In the genomic region with DNA sequence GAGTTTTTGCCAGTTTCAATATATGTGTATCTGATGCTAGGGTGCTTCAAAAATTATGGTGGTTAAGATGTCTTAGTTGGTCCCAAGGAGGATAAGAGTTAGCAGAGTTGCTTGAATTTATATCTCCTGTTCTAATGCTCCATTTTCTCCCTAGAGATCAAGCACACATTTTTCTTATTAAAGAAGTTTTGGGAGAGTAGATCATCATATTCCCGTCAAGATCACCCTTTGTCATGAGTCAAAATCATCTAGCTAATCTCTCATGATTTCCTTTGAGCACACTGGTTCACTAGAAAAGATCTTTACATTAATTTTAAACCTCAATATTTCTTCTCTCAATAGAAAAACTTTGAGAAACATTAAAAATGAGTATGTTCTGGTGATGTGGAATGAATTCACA, we compare ENCODE assay signal across 17 cellular contexts.
DNase-seq lines count a peak whose midpoint lies in the region; ATAC-seq and TF ChIP-seq lines count a peak whose summit lies in the region.
"Had no signal": no experiment of that assay in that cellular context is flagged by ENCODE, and none has a peak within 500 bp of the region (broad histone marks: within the 10 kb centered on the region; RNA-seq: fewer than 3 reads in every experiment).

No MANE protein-coding gene starts in this region.

- peaks cover 16% of the 10 kb centered on the region for H3K4me1 ChIP-seq in SJSA1 (replicated peaks)
- H3K4me1 ChIP-seq in osteoblast (ENCODE audit: insufficient read depth, low read length): peaks cover 12% of the 10 kb centered on the region
- H3K4me1 ChIP-seq in upper lobe of right lung: no peaks in the 10 kb centered on the region
- H3K4me1 ChIP-seq: BE2C, HAP-1 had no signal

- H3K27me3 ChIP-seq in SJSA1 (replicated peaks) (no peaks in the 10 kb centered on the region), osteoblast (ENCODE audit: insufficient read depth, low read length) (no peaks in the 10 kb centered on the region), upper lobe of right lung (no peaks in the 10 kb centered on the region)
- H3K27me3 ChIP-seq: BE2C had no signal

- peak overlapping the region; percentile 43 for H2AFZ ChIP-seq in osteoblast (ENCODE audit: low read length)

- TF ChIP-seq CTCF in osteoblast (IDR thresholded peaks at IDR 0.05; ENCODE audit: extremely low read depth, low read depth, low read length): no peak
- TF ChIP-seq CTCF in upper lobe of right lung (IDR thresholded peaks at IDR 0.05): no peak

- no peak overlapping the region for H3K4me2 ChIP-seq in osteoblast (ENCODE audit: insufficient read depth, low read length)

- H3K4me3 ChIP-seq in SJSA1 (no peak overlapping the region), osteoblast (ENCODE audit: insufficient read depth, low read length) (no peak overlapping the region), upper lobe of right lung (no peak overlapping the region)
- H3K4me3 ChIP-seq: HAP-1, K562 had no signal

- ATAC-seq in upper lobe of right lung (no peak), HG03432 (IDR thresholded peaks at IDR 0.05; ENCODE audit: unreplicated experiment) (no peak)
- ATAC-seq: HepG2, K562 had no signal

- no peaks in the 10 kb centered on the region for H3K79me2 ChIP-seq in osteoblast (ENCODE audit: insufficient read depth, low read length)

- H3K9me3 ChIP-seq in SJSA1 (replicated peaks) (no peaks in the 10 kb centered on the region), osteoblast (ENCODE audit: low read depth, low read length) (no peaks in the 10 kb centered on the region), upper lobe of right lung (no peaks in the 10 kb centered on the region)
- H3K9me3 ChIP-seq: BE2C, HAP-1 had no signal

- intact Hi-C loops in upper lobe of right lung (cut with DNase I): no loop called here

- DNase-seq in EH (ENCODE audit: low read depth) (peak; percentile 32), SJSA1 (ENCODE audit: low read depth in 1 of 2, low spot score in 2 of 2) (no peak), fibroblast of gingiva (ENCODE audit: low read depth) (peak; percentile 13), osteoblast (ENCODE audit: insufficient read length, low spot score, missing footprints) (no peak), upper lobe of right lung (no peak), retina (no peak), HPDE6-E6E7 (ENCODE audit: extremely low spot score) (no peak)
- DNase-seq: ACHN; BE2C; CD4-positive, alpha-beta memory T cell; DMS79; EL had no signal

- H3K36me3 ChIP-seq in SJSA1 (no peaks in the 10 kb centered on the region), osteoblast (ENCODE audit: insufficient read depth, low read length) (no peaks in the 10 kb centered on the region), upper lobe of right lung (no peaks in the 10 kb centered on the region)
- H3K36me3 ChIP-seq: BE2C, HAP-1 had no signal

- H3K27ac ChIP-seq in SJSA1 (peak overlapping the region; percentile 62), osteoblast (ENCODE audit: low read depth, low read length) (no peak overlapping the region), upper lobe of right lung (no peak overlapping the region)
- H3K27ac ChIP-seq: C4-2B had no signal

- no peaks in the 10 kb centered on the region for H4K20me1 ChIP-seq in osteoblast (ENCODE audit: insufficient read depth, low read length)

Comparison
In these comparisons a context has a peak if more than half of its experiments do, and no peak if none do; other contexts are left out.
1. DNase-seq: peak in EH (single experiment) and fibroblast of gingiva (single experiment); none in SJSA1 (0 of 2), osteoblast (single experiment), upper lobe of right lung (single experiment), retina (single experiment) and HPDE6-E6E7 (single experiment).